ENCODE assay signal across 13 cellular contexts in the genomic region with DNA sequence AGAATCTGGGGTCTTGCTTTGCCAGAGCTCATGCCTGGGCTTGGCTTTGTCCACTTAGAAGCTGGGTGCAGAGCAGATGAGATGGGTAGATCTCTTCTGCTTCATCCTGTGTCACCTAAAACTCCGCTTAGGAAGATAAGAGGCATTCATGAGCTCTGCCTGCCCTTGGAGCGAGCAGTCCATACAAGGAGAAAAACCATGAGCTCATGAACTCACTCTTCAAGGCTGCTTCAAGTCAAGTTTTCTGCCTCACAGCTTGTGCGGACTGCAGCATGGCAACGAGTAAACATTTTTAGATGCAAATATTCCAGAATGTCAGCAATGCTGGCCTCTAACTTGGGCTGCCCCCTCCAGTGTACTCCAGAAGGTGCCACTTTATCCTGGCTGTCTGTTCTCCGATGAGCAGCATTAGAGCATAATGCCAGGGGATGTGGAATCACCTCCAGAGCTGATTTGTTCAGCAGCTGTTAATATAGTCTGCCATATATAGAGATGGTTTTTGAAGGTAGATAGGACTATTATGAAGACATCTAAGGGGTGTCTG. TPM values are rescaled to one million over a fixed set of nuclear protein-coding genes. Genes with fewer than 3 reads are reported as not detected.
"Had no signal": no experiment of that assay in that cellular context is flagged by ENCODE, and none has a peak within 500 bp of the region (broad histone marks: within the 10 kb centered on the region; RNA-seq: fewer than 3 reads in every experiment).

No MANE protein-coding gene starts in this region.

- ATAC-seq: activated CD4-positive, CD25-positive, alpha-beta regulatory T cell treated with anti-CD3 and anti-CD28 coated beads, Interleukin-2, amount 50 U/mL, for 24 hours had no signal

- H3K27ac Mint-ChIP-seq: activated naive CD8-positive, alpha-beta T cell had no signal

- H3K36me3 Mint-ChIP-seq: activated naive CD8-positive, alpha-beta T cell had no signal

- H3K4me3 Mint-ChIP-seq: activated naive CD8-positive, alpha-beta T cell had no signal

- H3K27me3 Mint-ChIP-seq: activated naive CD8-positive, alpha-beta T cell had no signal

- DNase-seq: activated CD4-positive, alpha-beta T cell treated with anti-CD3 and anti-CD28 coated beads, Interleukin-2, amount 50 U/mL, for 1 hour; activated CD8-positive, alpha-beta memory T cell treated with anti-CD3 and anti-CD28 coated beads for 24 hours; activated gamma-delta T cell treated with Interleukin-2 at 50 U/mL for 16 hours; amniotic stem cell; erythroblast; hippocampal formation; stimulated activated naive CD4-positive, alpha-beta T cell treated with Interleukin-2 at 50 U/mL for 16 hours; T-helper 9 cell had no signal

RNA-seq across cellular contexts. Expression of a gene that starts 24.5 kb away (rescaled TPM):
- total RNA-seq: pulmonary artery endothelial cell had no signal
- polyA plus RNA-seq: keratinocyte, neural cell had no signal
